ENCODE assay signal across 24 cellular contexts in genomic region chr3:66544619-66545429, GRCh38.
"Had no signal": no experiment of that assay in that cellular context is flagged by ENCODE, and none has a peak within 500 bp of the region (broad histone marks: within the 10 kb centered on the region; RNA-seq: fewer than 3 reads in every experiment).

No MANE protein-coding gene starts in this region.

- DNase-seq: left ventricle myocardium inferior; mesendoderm; naive B cell; natural killer cell; nephron progenitor cell; ovary; right lobe of liver; stimulated activated CD4-positive, alpha-beta T cell treated with anti-CD3 and anti-CD28 coated beads, Interleukin-1b, Interleukin-23, amount 100 ng/mL, for 48 hours; stimulated activated CD4-positive, alpha-beta T cell treated with anti-CD3 and anti-CD28 coated beads, Interleukin-2, amount 100 ng/mL, for 48 hours; stimulated activated CD4-positive, alpha-beta T cell treated with anti-CD3 and anti-CD28 coated beads, Interleukin-4, amount 100 ng/mL, for 4 hours; stimulated activated CD8-positive, alpha-beta memory T cell treated with anti-CD3 and anti-CD28 coated beads, Interleukin-4, amount 100 ng/mL, for 48 hours; stimulated activated naive CD4-positive, alpha-beta T cell treated with Interleukin-2 at 50 U/mL for 16 hours; stimulated activated naive CD8-positive, alpha-beta T cell treated with anti-CD3 and anti-CD28 coated beads, Interleukin-15, amount 100 ng/mL, for 72 hours; substantia nigra; thyroid gland; transverse colon had no signal

- H3K27me3 ChIP-seq: hepatocyte, neural progenitor cell, ovary, right atrium auricular region, right lobe of liver, thyroid gland, transverse colon, upper lobe of left lung, vagina had no signal

- H3K27ac ChIP-seq: hepatocyte, left ventricle myocardium inferior, neural progenitor cell, ovary, right atrium auricular region, right lobe of liver, thyroid gland, transverse colon, upper lobe of left lung, vagina had no signal

- H3K9me3 ChIP-seq: left ventricle myocardium inferior, ovary, right atrium auricular region, right lobe of liver, thyroid gland, transverse colon, upper lobe of left lung, vagina had no signal

- H3K4me1 ChIP-seq: left ventricle myocardium inferior, neural progenitor cell, right atrium auricular region, right lobe of liver, thyroid gland, transverse colon, upper lobe of left lung, vagina had no signal

- H3K36me3 ChIP-seq: left ventricle myocardium inferior, neural progenitor cell, ovary, right atrium auricular region, right lobe of liver, thyroid gland, transverse colon, upper lobe of left lung, vagina had no signal

- H3K4me3 ChIP-seq: hepatocyte, left ventricle myocardium inferior, lung, neural progenitor cell, ovary, right atrium auricular region, right lobe of liver, smooth muscle cell, thyroid gland, transverse colon, upper lobe of left lung, vagina had no signal

- ATAC-seq: natural killer cell; right lobe of liver; stimulated activated memory B cell treated with anti-CD40 and anti-IgM and Interleukin-4, amounts not matched to agents 10 μg/mL and 1 μg/mL and 100 μg/mL, for 72 hours; stimulated activated naive CD8-positive, alpha-beta T cell treated with anti-CD3 and anti-CD28 coated beads, Interleukin-15, amount 100 ng/mL, for 72 hours had no signal
